Comparison of ENCODE assay signal across 8 cellular contexts in genomic region chr5:73448072-73448432, GRCh38. TPM values are rescaled to one million over a fixed set of nuclear protein-coding genes. Genes with fewer than 3 reads are reported as not detected.
DNase-seq lines count a peak whose midpoint lies in the region; ATAC-seq and TF ChIP-seq lines count a peak whose summit lies in the region.

No MANE protein-coding gene starts in this region.

- no peaks in the 10 kb centered on the region for H3K9me3 ChIP-seq in right cardiac atrium (ENCODE audit: control insufficient read depth, low read length)
- peaks cover 3% of the 10 kb centered on the region for H3K9me3 ChIP-seq in thymus (ENCODE audit: control insufficient read depth)

- peaks cover 36% of the 10 kb centered on the region for H3K36me3 Mint-ChIP-seq in Calu3 (ENCODE audit: insufficient read depth, unreplicated experiment)
- peaks cover 18% of the 10 kb centered on the region for H3K36me3 Mint-ChIP-seq in activated CD4-positive, alpha-beta memory T cell treated with anti-CD3 and anti-CD28 coated beads for 36 hours

- peak overlapping the region; percentile 40 for H3K4me3 ChIP-seq in right cardiac atrium (ENCODE audit: low read length)
- peak overlapping the region; percentile 58 for H3K4me3 ChIP-seq in thymus (ENCODE audit: low read length)

- no peaks in the 10 kb centered on the region for H3K36me3 ChIP-seq in thymus (ENCODE audit: control insufficient read depth, insufficient read depth)

- peak overlapping the region; percentile 49 for H3K27ac Mint-ChIP-seq in Calu3 (ENCODE audit: unreplicated experiment)
- H3K27ac Mint-ChIP-seq in activated CD4-positive, alpha-beta memory T cell treated with anti-CD3 and anti-CD28 coated beads for 36 hours: no peak overlapping the region

- TF ChIP-seq CTCF in Calu3 (IDR thresholded peaks at IDR 0.05; ENCODE audit: unreplicated experiment): no peak

- no peaks in the 10 kb centered on the region for H3K9me3 Mint-ChIP-seq in Calu3 (ENCODE audit: low read depth, unreplicated experiment)
- no peaks in the 10 kb centered on the region for H3K9me3 Mint-ChIP-seq in activated CD4-positive, alpha-beta memory T cell treated with anti-CD3 and anti-CD28 coated beads for 36 hours

- ATAC-seq in HG02588 (IDR thresholded peaks at IDR 0.05; ENCODE audit: unreplicated experiment) (peak; percentile 18), right cardiac atrium (no peak), HG03135 (IDR thresholded peaks at IDR 0.05; ENCODE audit: unreplicated experiment) (no peak)

- H3K27me3 ChIP-seq in right cardiac atrium (ENCODE audit: control insufficient read depth, insufficient read depth) (no peaks in the 10 kb centered on the region), thymus (ENCODE audit: control insufficient read depth, insufficient read depth) (peaks cover 69% of the 10 kb centered on the region)

- no TSS peak for BruUV-seq in Calu3 (replicated peaks; lab: Mats Ljungman, UMichigan)

- H3K4me3 Mint-ChIP-seq in Calu3 (ENCODE audit: low read depth, unreplicated experiment): peak overlapping the region; percentile 83
- peak overlapping the region; percentile 72 for H3K4me3 Mint-ChIP-seq in activated CD4-positive, alpha-beta memory T cell treated with anti-CD3 and anti-CD28 coated beads for 36 hours

- CTCF ChIA-PET in Calu3 (lab: Charles Lee): interaction anchor here (0.6 to 1.6 kb wide), 4 partner anchors 72 to 246 kb away, joined by 3 to 15 read pairs (median 4); no protein-coding TSS in a partner anchor
- CTCF ChIA-PET in activated CD4-positive, alpha-beta memory T cell treated with anti-CD3 and anti-CD28 coated beads for 36 hours (lab: Charles Lee): interaction anchor here (1.1 to 2.6 kb wide), 5 partner anchors 26 to 232 kb away, joined by 3 to 11 read pairs (median 4); no protein-coding TSS in a partner anchor

- H3K27ac ChIP-seq in right cardiac atrium (ENCODE audit: low read length) (no peak overlapping the region), thymus (ENCODE audit: low read depth) (no peak overlapping the region)

- WGBS in right cardiac atrium: 2% methylated on average over 48 of the region's 48 CpGs
- WGBS in thymus: 2% methylated on average over 48 of the region's 48 CpGs

- POLR2A ChIA-PET in activated CD4-positive, alpha-beta memory T cell treated with anti-CD3 and anti-CD28 coated beads for 36 hours (lab: Charles Lee): interaction anchor here (1.1 kb wide), 1 partner anchor 145 kb away, joined by 3 read pairs; no protein-coding TSS in a partner anchor

- peaks cover 3% of the 10 kb centered on the region for H3K4me1 ChIP-seq in right cardiac atrium (ENCODE audit: control insufficient read depth, insufficient read depth, low read length)
- H3K4me1 ChIP-seq in thymus (ENCODE audit: control insufficient read depth, insufficient read depth, low read length): peaks cover 16% of the 10 kb centered on the region

- intact Hi-C loops in Calu3 (cut with micrococcal nuclease; ENCODE audit: unreplicated experiment): loop anchor here (5.0 kb wide), 1 partner anchor 76 kb away; no protein-coding TSS in a partner anchor
- intact Hi-C loops in activated CD4-positive, alpha-beta memory T cell treated with anti-CD3 and anti-CD28 coated beads for 36 hours (cut with micrococcal nuclease): loop anchor here (2.0 to 5.0 kb wide), 2 partner anchors 215 to 491 kb away; partner anchors contain the start of gene FCHO2
- intact Hi-C loops in right cardiac atrium (cut with DNase I): no loop called here

- peaks cover 35% of the 10 kb centered on the region for H3K27me3 Mint-ChIP-seq in Calu3 (ENCODE audit: unreplicated experiment)
- peaks cover 68% of the 10 kb centered on the region for H3K27me3 Mint-ChIP-seq in activated CD4-positive, alpha-beta memory T cell treated with anti-CD3 and anti-CD28 coated beads for 36 hours

- peak; percentile 60 for DNase-seq in Calu3
- DNase-seq in activated CD4-positive, alpha-beta memory T cell treated with anti-CD3 and anti-CD28 coated beads for 36 hours: no peak
- peak in 2 of 3 donors; percentile 45 to 52 for DNase-seq in right cardiac atrium
- no peak for DNase-seq in amygdala (lab: John Stamatoyannopoulos, UW)
- DNase-seq in germinal center (ENCODE audit: low spot score): no peak

- H3K4me1 Mint-ChIP-seq in Calu3 (ENCODE audit: low read depth, unreplicated experiment): peaks cover 10% of the 10 kb centered on the region
- peaks cover 22% of the 10 kb centered on the region for H3K4me1 Mint-ChIP-seq in activated CD4-positive, alpha-beta memory T cell treated with anti-CD3 and anti-CD28 coated beads for 36 hours (ENCODE audit: low read depth)

RNA-seq across cellular contexts. Expression of gene FOXD1, which starts 0.5 kb away (rescaled TPM):
- 6.4 and 7.8 TPM in 2 replicates for total RNA-seq in Calu3 (2022)
- under 1 TPM; 0.38 to 0.46 TPM for total RNA-seq in activated CD4-positive, alpha-beta memory T cell treated with anti-CD3 and anti-CD28 coated beads for 36 hours
- total RNA-seq in right cardiac atrium: not detected
- polyA plus RNA-seq in right cardiac atrium: 0.14 TPM
- 0.23 TPM for polyA plus RNA-seq in thymus

RNA-seq across cellular contexts. Expression of gene BTF3, which starts 50.2 kb away (rescaled TPM):
- total RNA-seq in Calu3 (2022) (794 and 872 TPM in 2 replicates), right cardiac atrium (100 to 1,000 TPM; 380 to 468 (median 414) TPM)
- total RNA-seq in activated CD4-positive, alpha-beta memory T cell treated with anti-CD3 and anti-CD28 coated beads for 36 hours: 100 to 1,000 TPM; 936 to 944 TPM
- polyA plus RNA-seq in right cardiac atrium (530 TPM), thymus (1,030 TPM)

Comparison
In these comparisons a context has a peak if more than half of its experiments do, and no peak if none do; other contexts are left out.
1. DNase-seq: peak in Calu3 (single experiment) and right cardiac atrium (2 of 3); none in activated CD4-positive, alpha-beta memory T cell treated with anti-CD3 and anti-CD28 coated beads for 36 hours (single experiment), amygdala (0 of 56) and germinal center (single experiment).
2. intact Hi-C loops: an anchor here in Calu3 (5.0 kb wide) and activated CD4-positive, alpha-beta memory T cell treated with anti-CD3 and anti-CD28 coated beads for 36 hours (2.0 to 5.0 kb wide); none called in right cardiac atrium.